8 cellular contexts compared by ENCODE assay signal in genomic region chr17:65558683-65559311, GRCh38. TPM values are rescaled to one million over a fixed set of nuclear protein-coding genes. Genes with fewer than 3 reads are reported as not detected.
DNase-seq lines count a peak whose midpoint lies in the region; ATAC-seq and TF ChIP-seq lines count a peak whose summit lies in the region.

No MANE protein-coding gene starts in this region.

- H4K5ac ChIP-seq in IMR-90 (ENCODE audit: low read depth, low read length), result no peak overlapping the region

- H4K8ac ChIP-seq in IMR-90 (ENCODE audit: low read depth in 2 of 2, low read length in 2 of 2), result no peak overlapping the region

- no peak overlapping the region for H2BK20ac ChIP-seq in IMR-90 (ENCODE audit: low read depth, low read length)

- DNase-seq in IMR-90 (no peak), osteocyte (ENCODE audit: extremely low spot score, unreplicated experiment) (no peak), NCI-H524 treated with DMSO at 0.1 percent for 48 hours (lab: John Stamatoyannopoulos, UW) (no peak), activated gamma-delta T cell treated with Interleukin-2 at 50 U/mL for 16 hours (no peak), putamen (ENCODE audit: low spot score) (no peak)
- no peak for DNase-seq in effector memory CD4-positive, alpha-beta T cell

- peak overlapping the region; percentile 94; the same call in 1 of the 2 replicates for H3K4me3 ChIP-seq in BLaER1
- H3K4me3 ChIP-seq in IMR-90 (ENCODE audit: insufficient read depth, low read depth, low read length), result peak overlapping the region; percentile 57; the same call in 1 of the 2 replicates
- peak overlapping the region; percentile 91 for H3K4me3 ChIP-seq in effector memory CD4-positive, alpha-beta T cell (ENCODE audit: insufficient read depth, low read depth, low read length, poor library complexity, severe bottlenecking)

- H3K4me3 Mint-ChIP-seq in osteocyte (ENCODE audit: unreplicated experiment), result no peak overlapping the region

- TF ChIP-seq POLR2A in IMR-90 (IDR thresholded peaks at IDR 0.05; ENCODE audit: low read depth, low read length), result no peak

- H3K4me1 ChIP-seq in BLaER1 (peaks cover 21% of the 10 kb centered on the region), IMR-90 (ENCODE audit: control insufficient read depth, insufficient read depth, low read length) (peaks cover 14% of the 10 kb centered on the region)
- peaks cover 5% of the 10 kb centered on the region for H3K4me1 ChIP-seq in effector memory CD4-positive, alpha-beta T cell (ENCODE audit: control insufficient read depth, insufficient read depth, low read length, poor library complexity, severe bottlenecking)

- H2BK5ac ChIP-seq in IMR-90 (ENCODE audit: low read depth, low read length, poor library complexity, severe bottlenecking), result no peak overlapping the region

- ATAC-seq in IMR-90 (ENCODE audit: low read depth), result no peak
- no peak for ATAC-seq in HG03565 (IDR thresholded peaks at IDR 0.05; ENCODE audit: unreplicated experiment)

- H3K36me3 ChIP-seq in BLaER1, result no peaks in the 10 kb centered on the region
- H3K36me3 ChIP-seq in IMR-90 (ENCODE audit: control insufficient read depth, insufficient read depth, low read length), result peaks cover 10% of the 10 kb centered on the region; the same call in 1 of the 2 replicates
- H3K36me3 ChIP-seq in effector memory CD4-positive, alpha-beta T cell (ENCODE audit: control insufficient read depth, insufficient read depth, low read length), result peaks cover 5% of the 10 kb centered on the region

- no peak overlapping the region for H3K9ac ChIP-seq in BLaER1
- no peak overlapping the region for H3K9ac ChIP-seq in IMR-90 (ENCODE audit: low read depth, low read length)

- H3K9me3 Mint-ChIP-seq in osteocyte (ENCODE audit: unreplicated experiment), result no peaks in the 10 kb centered on the region

- H3K27ac Mint-ChIP-seq in osteocyte (ENCODE audit: unreplicated experiment), result peak overlapping the region; percentile 50

- H2BK15ac ChIP-seq in IMR-90 (ENCODE audit: low read depth, low read length), result no peak overlapping the region

- TF ChIP-seq CTCF in IMR-90 (conservative IDR thresholded peaks at IDR 0.05; ENCODE audit: low read depth, low read length) (no peak), osteocyte (IDR thresholded peaks at IDR 0.05) (no peak)

- peaks cover 28% of the 10 kb centered on the region for H3K4me1 Mint-ChIP-seq in osteocyte (ENCODE audit: unreplicated experiment)

- intact Hi-C loops in IMR-90 (cut with micrococcal nuclease), result loop anchor here (5.0 kb wide), 1 partner anchor 281 kb away; no protein-coding TSS in a partner anchor

- TF ChIP-seq RAD21 in IMR-90 (IDR thresholded peaks at IDR 0.05; ENCODE audit: low read length), result no peak

- no peak overlapping the region for H2AK9ac ChIP-seq in IMR-90 (replicated peaks; ENCODE audit: low read depth, low read length, poor library complexity)

- H4K91ac ChIP-seq in IMR-90 (ENCODE audit: insufficient read depth, low read depth, low read length), result no peak overlapping the region

- H3K14ac ChIP-seq in IMR-90 (replicated peaks; ENCODE audit: low read depth, low read length), result no peak overlapping the region

- no peak overlapping the region for H3K56ac ChIP-seq in IMR-90 (ENCODE audit: extremely low read depth, insufficient read depth, low read length)

- H3K4ac ChIP-seq in IMR-90 (ENCODE audit: low read depth, low read length), result no peak overlapping the region

- in situ Hi-C loops in IMR-90 (cut with MboI; ENCODE audit: low sequenced_read_pairs), result loop anchor here (5.0 to 25.0 kb wide), 2 partner anchors 266 to 604 kb away; no protein-coding TSS in a partner anchor

- H3K9me1 ChIP-seq in IMR-90 (ENCODE audit: insufficient read depth, low read length), result no peaks in the 10 kb centered on the region; the same call in 1 of the 2 replicates

- no peak overlapping the region for H3K18ac ChIP-seq in IMR-90 (ENCODE audit: low read depth, low read length)

- H2BK120ac ChIP-seq in IMR-90 (ENCODE audit: low read depth, low read length), result no peak overlapping the region

- dilution Hi-C loops in IMR-90 (cut with HindIII; ENCODE audit: low sequenced_read_pairs, unreplicated experiment), result no loop called here

- no peak overlapping the region for H2AFZ ChIP-seq in IMR-90 (replicated peaks; ENCODE audit: low read length, poor library complexity)

- H3K4me2 ChIP-seq in BLaER1, result no peak overlapping the region; the same call in none of the 2 replicates
- H3K4me2 ChIP-seq in IMR-90 (ENCODE audit: low read depth, low read length), result peak overlapping the region; percentile 85; the same call in 1 of the 2 replicates

- H3K9me3 ChIP-seq in BLaER1, result no peaks in the 10 kb centered on the region
- no peaks in the 10 kb centered on the region for H3K9me3 ChIP-seq in IMR-90 (ENCODE audit: control insufficient read depth, insufficient read depth, low read length)
- H3K9me3 ChIP-seq in effector memory CD4-positive, alpha-beta T cell (ENCODE audit: control insufficient read depth, low read length), result no peaks in the 10 kb centered on the region

- no peaks in the 10 kb centered on the region; the same call in 1 of the 2 replicates for H4K20me1 ChIP-seq in BLaER1
- peaks cover 30% of the 10 kb centered on the region; the same call in 1 of the 2 replicates for H4K20me1 ChIP-seq in IMR-90 (ENCODE audit: insufficient read depth, low read length)

- POLR2A ChIA-PET in IMR-90 (lab: Charles Lee; ENCODE audit: unreplicated experiment), result no interaction called here

- H3K23ac ChIP-seq in IMR-90 (ENCODE audit: low read depth, low read length), result no peak overlapping the region

- H3K79me1 ChIP-seq in IMR-90 (ENCODE audit: low read depth in 1 of 2, low read length in 2 of 2), result 0 out of 4 replicates have a peak, but pooled peaks cover 0 to 4% of the 10 kb centered on the region in 2 experiments

- no peaks in the 10 kb centered on the region for H3K36me3 Mint-ChIP-seq in osteocyte (ENCODE audit: unreplicated experiment)

- WGBS in IMR-90 (ENCODE audit: extremely low coverage in 2 of 2, insufficient read length in 1 of 2), 2 experiments, result 10% methylated on average over 9 of the region's 22 CpGs; no CpG with 5 or more reads in 1 of the 2 experiments

- H3K27me3 Mint-ChIP-seq in osteocyte (ENCODE audit: unreplicated experiment), result no peaks in the 10 kb centered on the region

- H2AK5ac ChIP-seq in IMR-90 (ENCODE audit: low read depth, low read length), result no peak overlapping the region

- H3K27ac ChIP-seq in BLaER1 (no peak overlapping the region), IMR-90 (ENCODE audit: insufficient read depth, low read length) (no peak overlapping the region)
- H3K27ac ChIP-seq in effector memory CD4-positive, alpha-beta T cell (ENCODE audit: insufficient read depth, low read length, poor library complexity, severe bottlenecking), result peak overlapping the region; percentile 23

- BruUV-seq in IMR-90 (replicated peaks; lab: Mats Ljungman, UMichigan), result no TSS peak

- peaks cover 27% of the 10 kb centered on the region for H3K27me3 ChIP-seq in BLaER1
- H3K27me3 ChIP-seq in IMR-90 (ENCODE audit: control insufficient read depth, insufficient read depth, low read length), result peaks cover 15% of the 10 kb centered on the region
- H3K27me3 ChIP-seq in effector memory CD4-positive, alpha-beta T cell (replicated peaks; ENCODE audit: control insufficient read depth, insufficient read depth, low read length, poor library complexity, severe bottlenecking), result no peaks in the 10 kb centered on the region

- CTCF ChIA-PET in IMR-90 (lab: Yijun Ruan, JAX), result no interaction called here

TF ChIP-seq in IMR-90, 13 proteins besides CTCF, POLR2A, EP300 and RAD21:
- TF ChIP-seq MXI1 (IDR thresholded peaks at IDR 0.05; ENCODE audit: borderline replicate concordance, low read depth, low read length) (no peak), CEBPB (IDR thresholded peaks at IDR 0.05; ENCODE audit: low read depth, low read length) (no peak), CHD1 (IDR thresholded peaks at IDR 0.05; ENCODE audit: low read depth, low read length) (no peak), SMC3 (IDR thresholded peaks at IDR 0.05; ENCODE audit: low read depth, low read length) (no peak), FOS (IDR thresholded peaks at IDR 0.05; ENCODE audit: low read depth, low read length) (no peak), MAFK (IDR thresholded peaks at IDR 0.05; ENCODE audit: low read depth, low read length) (no peak), ELK1 (IDR thresholded peaks at IDR 0.05; ENCODE audit: borderline replicate concordance, low read depth, low read length) (no peak), RFX5 (IDR thresholded peaks at IDR 0.05; ENCODE audit: low read depth, low read length) (no peak)

RNA-seq across cellular contexts. Expression of gene AXIN2, which starts 2.7 kb away (rescaled TPM):
- total RNA-seq in IMR-90 (2012; rRNA removed), result 1.8 and 1.9 TPM in 2 replicates
- polyA plus RNA-seq in IMR-90 (2012; rRNA removed), result 0.91 and 0.99 TPM in 2 replicates
- polyA plus RNA-seq in IMR-90 (2012; cell fraction: cytosol; rRNA removed), result 1.0 TPM in 2 replicates
- 2.3 and 2.4 TPM in 2 replicates for polyA plus RNA-seq in IMR-90 (2012; cell fraction: nucleus; rRNA removed; ENCODE audit: low replicate concordance)
- total RNA-seq in osteocyte, result 16.6 and 17.0 TPM in 2 replicates
